Comparison of ENCODE assay signal across 2 cellular contexts in the genomic region with DNA sequence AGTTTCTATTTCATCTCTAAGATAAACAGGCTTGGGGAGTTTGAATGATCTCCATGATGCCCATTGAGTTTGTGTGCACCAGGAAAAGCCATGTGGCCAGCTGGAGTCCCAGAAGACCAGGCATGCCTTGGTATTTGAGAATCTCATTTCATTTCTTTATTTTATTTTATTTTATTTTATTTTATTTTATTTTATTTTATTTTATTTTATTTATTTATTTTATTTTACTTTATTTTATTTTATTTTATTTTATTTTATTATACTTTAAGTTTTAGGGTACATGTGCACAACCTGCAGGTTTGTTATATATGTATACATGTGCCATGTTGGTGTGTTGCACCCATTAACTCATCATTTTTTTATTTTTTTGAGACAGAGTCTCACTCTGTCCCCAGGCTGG. TPM values are rescaled to one million over a fixed set of nuclear protein-coding genes. Genes with fewer than 3 reads are reported as not detected.
"Had no signal": no experiment of that assay in that cellular context is flagged by ENCODE, and none has a peak within 500 bp of the region (broad histone marks: within the 10 kb centered on the region; RNA-seq: fewer than 3 reads in every experiment).

No MANE protein-coding gene starts in this region.

RNA-seq across cellular contexts. Expression of gene MRAP2, which starts 51.1 kb away (rescaled TPM):
- total RNA-seq: IMR-90 had no signal
- polyA plus RNA-seq: IgD-negative memory B cell had no signal
